In the genomic region with DNA sequence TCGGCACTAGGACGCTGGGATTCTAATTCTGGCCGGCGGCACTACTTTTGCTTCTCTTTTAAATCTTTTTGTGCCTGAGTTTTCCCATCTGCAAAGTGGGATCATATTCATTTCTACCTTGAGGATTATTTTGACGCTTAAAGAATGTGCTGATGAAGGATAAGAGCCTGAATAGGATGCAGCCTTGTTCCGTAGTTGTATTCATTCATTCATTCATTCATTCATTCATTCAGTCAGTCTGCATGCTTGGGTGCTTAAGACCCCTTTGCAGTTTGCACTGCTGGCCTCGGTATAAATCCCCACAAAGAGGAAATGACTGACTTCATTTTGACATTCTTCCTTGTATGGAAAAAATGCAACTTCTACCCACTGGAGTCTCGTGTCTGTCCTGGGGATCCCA, we compare ENCODE assay signal across 16 cellular contexts.
DNase-seq lines count a peak whose midpoint lies in the region; ATAC-seq and TF ChIP-seq lines count a peak whose summit lies in the region.
"Had no signal": no experiment of that assay in that cellular context is flagged by ENCODE, and none has a peak within 500 bp of the region (broad histone marks: within the 10 kb centered on the region; RNA-seq: fewer than 3 reads in every experiment).

No MANE protein-coding gene starts in this region.

- H3K9ac ChIP-seq in BLaER1 treated with 17β-estradiol and CSF1 and Interleukin-3, amounts not matched to agents 10 nM and 100 nM = no peak overlapping the region

- WGBS in gastroesophageal sphincter (ENCODE audit: low coverage in 1 of 2), 2 donors = 70 to 80% methylated on average over 6 to 7 of the region's 8 CpGs

- TF ChIP-seq POLR2A in gastroesophageal sphincter (IDR thresholded peaks at IDR 0.05) = no peak

- H3K4me1 Mint-ChIP-seq in stimulated activated naive B cell treated with anti-CD40 and anti-IgM and Interleukin-4, amounts not matched to agents 10 μg/mL and 1 μg/mL and 100 μg/mL, for 72 hours = peaks cover 25 to 26% of the 10 kb centered on the region in 2 donors

- ATAC-seq in gastroesophageal sphincter = no peak
- no peak for ATAC-seq in stimulated activated naive B cell treated with anti-CD40 and anti-IgM and Interleukin-4, amounts not matched to agents 10 μg/mL and 1 μg/mL and 100 μg/mL, for 72 hours (replicated peaks)
- no peak for ATAC-seq in GM18867 (IDR thresholded peaks at IDR 0.05; ENCODE audit: unreplicated experiment)

- H3K27me3 ChIP-seq in BLaER1 treated with 17β-estradiol and CSF1 and Interleukin-3, amounts not matched to agents 10 nM and 100 nM = no peaks in the 10 kb centered on the region
- H3K27me3 ChIP-seq in gastroesophageal sphincter = no peaks in the 10 kb centered on the region
- H3K27me3 ChIP-seq: SJCRH30 had no signal

- no peak for DNase-seq in stimulated activated naive B cell treated with anti-CD40 and anti-IgM and Interleukin-4, amounts not matched to agents 10 μg/mL and 1 μg/mL and 100 μg/mL, for 72 hours
- DNase-seq in DMS53 treated with DMSO at 0.1 percent for 48 hours (lab: John Stamatoyannopoulos, UW; ENCODE audit: unreplicated experiment) = no peak
- DNase-seq in NCI-H526 treated with DMSO at 0.1 percent for 48 hours (lab: John Stamatoyannopoulos, UW) = no peak
- DNase-seq: Calu3; CD4-positive, alpha-beta memory T cell; DMS79; HCEC 1CT; NCI-H187; NK-92 treated with Interleukin-12 subunit alpha and Interleukin-12 subunit beta, amount 100 ng/mL, for 24 hours; RPMI8226; SJCRH30 had no signal

- peaks cover 0 to 20% (median 2%) of the 10 kb centered on the region in 11 experiments; a peak in 12 of 22 replicates for H3K36me3 ChIP-seq in BLaER1 treated with 17β-estradiol and CSF1 and Interleukin-3, amounts not matched to agents 10 nM and 100 nM
- H3K36me3 ChIP-seq in gastroesophageal sphincter = no peaks in the 10 kb centered on the region
- H3K36me3 ChIP-seq: SJCRH30 had no signal

- H3K9me3 Mint-ChIP-seq in stimulated activated naive B cell treated with anti-CD40 and anti-IgM and Interleukin-4, amounts not matched to agents 10 μg/mL and 1 μg/mL and 100 μg/mL, for 72 hours = no peaks in the 10 kb centered on the region
- H3K9me3 Mint-ChIP-seq: CD4-positive, alpha-beta memory T cell had no signal

- H3K27ac Mint-ChIP-seq in stimulated activated naive B cell treated with anti-CD40 and anti-IgM and Interleukin-4, amounts not matched to agents 10 μg/mL and 1 μg/mL and 100 μg/mL, for 72 hours = peak overlapping the region; percentile 73
- H3K27ac Mint-ChIP-seq: CD4-positive, alpha-beta memory T cell had no signal

- H3K36me3 Mint-ChIP-seq in stimulated activated naive B cell treated with anti-CD40 and anti-IgM and Interleukin-4, amounts not matched to agents 10 μg/mL and 1 μg/mL and 100 μg/mL, for 72 hours = peaks cover 0 to 5% of the 10 kb centered on the region in 2 donors
- H3K36me3 Mint-ChIP-seq: CD4-positive, alpha-beta memory T cell had no signal

- peaks cover 16 to 42% (median 27%) of the 10 kb centered on the region in 10 experiments; a peak in 19 of 20 replicates for H3K4me1 ChIP-seq in BLaER1 treated with 17β-estradiol and CSF1 and Interleukin-3, amounts not matched to agents 10 nM and 100 nM
- H3K4me1 ChIP-seq in gastroesophageal sphincter = peaks cover 13 to 80% (median 25%) of the 10 kb centered on the region in 3 donors

- H3K4me3 ChIP-seq in BLaER1 treated with 17β-estradiol and CSF1 and Interleukin-3, amounts not matched to agents 10 nM and 100 nM = no peak overlapping the region
- no peak overlapping the region for H3K4me3 ChIP-seq in gastroesophageal sphincter
- H3K4me3 ChIP-seq: SJCRH30 had no signal

- H3K4me2 ChIP-seq in BLaER1 treated with 17β-estradiol and CSF1 and Interleukin-3, amounts not matched to agents 10 nM and 100 nM = peak overlapping the region; percentile 4 to 81 (median 34); a peak in 17 of 22 replicates

- H3K9me3 ChIP-seq in BLaER1 treated with 17β-estradiol and CSF1 and Interleukin-3, amounts not matched to agents 10 nM and 100 nM (replicated peaks in 1 of 11) = peaks cover 0 to 2% (median 0%) of the 10 kb centered on the region in 11 experiments; a peak in 4 of 22 replicates
- no peaks in the 10 kb centered on the region for H3K9me3 ChIP-seq in gastroesophageal sphincter
- H3K9me3 ChIP-seq: SJCRH30 had no signal

- TF ChIP-seq CTCF in gastroesophageal sphincter (IDR thresholded peaks at IDR 0.05) = no peak

- H3K27ac ChIP-seq in BLaER1 treated with 17β-estradiol and CSF1 and Interleukin-3, amounts not matched to agents 10 nM and 100 nM = peak overlapping the region in 1 of 11 experiments; percentile 30; a peak in 1 of 22 replicates
- H3K27ac ChIP-seq in angular gyrus (ENCODE audit: low read depth, low read length) = peak overlapping the region; percentile 72
- peak overlapping the region in 3 of 4 donors; percentile 89 to 92 (median 91) for H3K27ac ChIP-seq in gastroesophageal sphincter
- H3K27ac ChIP-seq: HL-60, SJCRH30 had no signal

- no peak for TF ChIP-seq EP300 in gastroesophageal sphincter (IDR thresholded peaks at IDR 0.05)

- peaks cover 58 to 89% (median 84%) of the 10 kb centered on the region in 11 experiments; a peak in 21 of 22 replicates for H4K20me1 ChIP-seq in BLaER1 treated with 17β-estradiol and CSF1 and Interleukin-3, amounts not matched to agents 10 nM and 100 nM

- H3K4me3 Mint-ChIP-seq in stimulated activated naive B cell treated with anti-CD40 and anti-IgM and Interleukin-4, amounts not matched to agents 10 μg/mL and 1 μg/mL and 100 μg/mL, for 72 hours = no peak overlapping the region
- H3K4me3 Mint-ChIP-seq: CD4-positive, alpha-beta memory T cell had no signal

- H3K27me3 Mint-ChIP-seq in stimulated activated naive B cell treated with anti-CD40 and anti-IgM and Interleukin-4, amounts not matched to agents 10 μg/mL and 1 μg/mL and 100 μg/mL, for 72 hours = no peaks in the 10 kb centered on the region
- H3K27me3 Mint-ChIP-seq: CD4-positive, alpha-beta memory T cell had no signal
